8 cellular contexts compared by ENCODE assay signal in the genomic region with DNA sequence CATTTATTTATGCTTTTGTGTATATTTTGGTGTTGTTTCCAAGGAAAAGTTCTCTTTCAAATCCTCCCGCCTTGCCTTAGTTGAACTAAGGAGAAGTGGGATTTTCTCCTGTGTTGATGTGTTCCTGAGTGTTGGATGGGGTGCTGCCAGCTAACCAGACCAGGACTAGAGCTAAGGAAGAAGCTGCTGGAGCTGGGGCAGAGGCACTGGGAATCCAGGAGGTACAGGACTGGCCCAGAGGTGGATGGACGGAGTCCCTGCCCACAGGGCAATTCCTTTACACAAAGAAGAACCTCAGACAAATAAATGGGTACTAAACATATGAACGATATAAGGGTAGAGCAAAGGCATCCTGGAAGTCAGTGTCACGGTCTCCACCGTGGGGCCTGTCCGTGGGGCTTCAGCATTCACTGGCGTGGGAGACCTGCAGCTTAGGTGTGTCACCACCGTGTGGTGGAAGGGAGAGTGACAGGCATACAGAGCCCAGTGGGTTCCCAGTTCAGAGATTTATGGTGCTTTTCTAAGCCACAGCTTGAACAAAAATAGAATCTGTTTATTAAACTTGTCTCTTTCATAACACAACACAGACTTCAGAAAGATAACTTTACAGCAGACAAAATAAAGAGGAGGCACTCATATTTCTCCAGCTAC.
DNase-seq lines count a peak whose midpoint lies in the region; ATAC-seq lines count a peak whose summit lies in the region.

No MANE protein-coding gene starts in this region.

- DNase-seq in NCI-H1417 (lab: John Stamatoyannopoulos, UW) (peak in 2 of 3 experiments; percentile 2 to 27), NCI-H1417 treated with DMSO at 0.1 percent for 48 hours (lab: John Stamatoyannopoulos, UW) (no peak), OCI-M1 (lab: John Stamatoyannopoulos, UW) (peak; percentile 37), astrocyte of the hippocampus (ENCODE audit: low read depth, low spot score) (peak; percentile 54), iPS-NIHi7 (ENCODE audit: extremely low spot score) (peak; percentile 69)
- peak; percentile 13 to 42 for DNase-seq in stimulated activated CD4-positive, alpha-beta T cell treated with anti-CD3 and anti-CD28 coated beads, Interleukin-15, amount 100 ng/mL, for 48 hours (ENCODE audit: low read depth in 2 of 2)

- ATAC-seq in GM21528 (IDR thresholded peaks at IDR 0.05; ENCODE audit: low FRiP score, unreplicated experiment) (no peak), GM21619 (IDR thresholded peaks at IDR 0.05; ENCODE audit: unreplicated experiment) (no peak)
